ENCODE assay signal across 8 cellular contexts in genomic region chr11:10623797-10624761, GRCh38. TPM values are rescaled to one million over a fixed set of nuclear protein-coding genes. Genes with fewer than 3 reads are reported as not detected.
DNase-seq lines count a peak whose midpoint lies in the region; ATAC-seq and TF ChIP-seq lines count a peak whose summit lies in the region.

No MANE protein-coding gene starts in this region.

- peaks cover 27% of the 10 kb centered on the region for H3K4me1 ChIP-seq in CD4-positive, alpha-beta memory T cell (ENCODE audit: insufficient read depth, low read length)
- H3K4me1 ChIP-seq in gastrocnemius medialis, result peaks cover 13 to 20% of the 10 kb centered on the region in 2 donors

- no peaks in the 10 kb centered on the region for H3K27me3 Mint-ChIP-seq in CD4-positive, alpha-beta memory T cell

- peak; percentile 41 for ATAC-seq in gastrocnemius medialis
- no peak for ATAC-seq in HG03439 (IDR thresholded peaks at IDR 0.05; ENCODE audit: unreplicated experiment)

- peak overlapping the region; percentile 75 to 93 (median 91) for H3K27ac Mint-ChIP-seq in CD4-positive, alpha-beta memory T cell

- H3K4me3 ChIP-seq in CD4-positive, alpha-beta memory T cell (ENCODE audit: low read length in 2 of 2), result peak overlapping the region in 1 of 2 donors; percentile 15
- H3K4me3 ChIP-seq in fibroblast of villous mesenchyme (ENCODE audit: low read depth, low read length) (no peak overlapping the region), gastrocnemius medialis (no peak overlapping the region)

- intact Hi-C loops in CD4-positive, alpha-beta memory T cell (cut with micrococcal nuclease), result no loop called here
- intact Hi-C loops in gastrocnemius medialis (cut with DNase I; ENCODE audit: low total_unique reads), result loop anchor here (2.0 kb wide), 1 partner anchor 111 kb away; no protein-coding TSS in a partner anchor

- POLR2A ChIA-PET in CD4-positive, alpha-beta memory T cell (lab: Charles Lee; ENCODE audit: partially characterized antibody), result no interaction called here

- H3K9me3 ChIP-seq in CD4-positive, alpha-beta memory T cell (ENCODE audit: control insufficient read depth in 1 of 2, low read length in 2 of 2), result no peaks in the 10 kb centered on the region
- H3K9me3 ChIP-seq in gastrocnemius medialis, result no peaks in the 10 kb centered on the region

- H3K27ac ChIP-seq in CD4-positive, alpha-beta memory T cell (ENCODE audit: low read depth, low read length), result no peak overlapping the region
- H3K27ac ChIP-seq in gastrocnemius medialis, result peak overlapping the region in 2 of 4 donors; percentile 39 to 57

- no peak for TF ChIP-seq POLR2A in gastrocnemius medialis (IDR thresholded peaks at IDR 0.05)

- H3K9me3 Mint-ChIP-seq in CD4-positive, alpha-beta memory T cell, result no peaks in the 10 kb centered on the region

- in situ Hi-C loops in gastrocnemius medialis (cut with MboI; ENCODE audit: low sequenced_read_pairs in 4 of 4), result loop anchor here in 1 of 4 donors (5.0 kb wide), 1 partner anchor 113 kb away; no protein-coding TSS in a partner anchor

- no peaks in the 10 kb centered on the region for H3K36me3 Mint-ChIP-seq in CD4-positive, alpha-beta memory T cell

- peaks cover 13 to 27% (median 16%) of the 10 kb centered on the region in 4 donors for H3K4me1 Mint-ChIP-seq in CD4-positive, alpha-beta memory T cell

- no peaks in the 10 kb centered on the region for H3K36me3 ChIP-seq in CD4-positive, alpha-beta memory T cell (ENCODE audit: insufficient read depth, low read length)
- H3K36me3 ChIP-seq in gastrocnemius medialis, result no peaks in the 10 kb centered on the region

- CTCF ChIA-PET in CD4-positive, alpha-beta memory T cell (lab: Charles Lee; ENCODE audit: partially characterized antibody), result interaction anchor here (1.1 to 1.4 kb wide), 2 partner anchors 31 to 210 kb away, joined by 4 to 5 read pairs; no protein-coding TSS in a partner anchor

- DNase-seq in CD4-positive, alpha-beta memory T cell, result no peak
- DNase-seq in HCEC 1CT (peak; percentile 33), SW480 (ENCODE audit: low spot score) (peak; percentile 42), fibroblast of villous mesenchyme (ENCODE audit: low read depth) (peak; percentile 56), gastrocnemius medialis (peak in 1 of 2 donors; percentile 35), NCI-H774 (lab: John Stamatoyannopoulos, UW) (no peak)
- no peak for DNase-seq in stimulated activated naive CD4-positive, alpha-beta T cell (lab: John Stamatoyannopoulos, UW)

- H3K4me3 Mint-ChIP-seq in CD4-positive, alpha-beta memory T cell, result peak overlapping the region in 5 of 8 donors; percentile 45 to 71 (median 70)

- TF ChIP-seq CTCF in fibroblast of villous mesenchyme (IDR thresholded peaks at IDR 0.05; ENCODE audit: insufficient read depth, low read depth, low read length) (peak; percentile 71), gastrocnemius medialis (IDR thresholded peaks at IDR 0.05 in 4 of 5, conservative IDR thresholded peaks at IDR 0.05 in 1 of 5) (peak in 4 of 5 experiments; percentile 42 to 61 (median 50))

- H3K27me3 ChIP-seq in CD4-positive, alpha-beta memory T cell (ENCODE audit: insufficient read depth, low read length), result no peaks in the 10 kb centered on the region
- H3K27me3 ChIP-seq in gastrocnemius medialis, result no peaks in the 10 kb centered on the region

RNA-seq across cellular contexts. Expression of gene LYVE1, which starts 55.6 kb away (rescaled TPM):
- not detected for total RNA-seq in CD4-positive, alpha-beta memory T cell
- not detected for polyA plus RNA-seq in CD4-positive, alpha-beta memory T cell
- total RNA-seq in fibroblast of villous mesenchyme (under 0.01 TPM in 1 of 2 replicates, not detected in the other), gastrocnemius medialis (10 to 100 TPM; 12.1 to 30.2 (median 19.2) TPM)

Comparison
In these comparisons a context has a peak if more than half of its experiments do, and no peak if none do; other contexts are left out.
1. DNase-seq: peak in HCEC 1CT (single experiment), SW480 (single experiment) and fibroblast of villous mesenchyme (single experiment); none in CD4-positive, alpha-beta memory T cell (0 of 5), stimulated activated naive CD4-positive, alpha-beta T cell (0 of 6) and NCI-H774 (single experiment).
2. RNA of gene LYVE1, which starts 55.6 kb away (total RNA-seq): 12.1 to 30.2 TPM in gastrocnemius medialis; not detected in CD4-positive, alpha-beta memory T cell and under 0.01 TPM in fibroblast of villous mesenchyme; every median in the first group is over 10 times any median in the second.